In the genomic region with DNA sequence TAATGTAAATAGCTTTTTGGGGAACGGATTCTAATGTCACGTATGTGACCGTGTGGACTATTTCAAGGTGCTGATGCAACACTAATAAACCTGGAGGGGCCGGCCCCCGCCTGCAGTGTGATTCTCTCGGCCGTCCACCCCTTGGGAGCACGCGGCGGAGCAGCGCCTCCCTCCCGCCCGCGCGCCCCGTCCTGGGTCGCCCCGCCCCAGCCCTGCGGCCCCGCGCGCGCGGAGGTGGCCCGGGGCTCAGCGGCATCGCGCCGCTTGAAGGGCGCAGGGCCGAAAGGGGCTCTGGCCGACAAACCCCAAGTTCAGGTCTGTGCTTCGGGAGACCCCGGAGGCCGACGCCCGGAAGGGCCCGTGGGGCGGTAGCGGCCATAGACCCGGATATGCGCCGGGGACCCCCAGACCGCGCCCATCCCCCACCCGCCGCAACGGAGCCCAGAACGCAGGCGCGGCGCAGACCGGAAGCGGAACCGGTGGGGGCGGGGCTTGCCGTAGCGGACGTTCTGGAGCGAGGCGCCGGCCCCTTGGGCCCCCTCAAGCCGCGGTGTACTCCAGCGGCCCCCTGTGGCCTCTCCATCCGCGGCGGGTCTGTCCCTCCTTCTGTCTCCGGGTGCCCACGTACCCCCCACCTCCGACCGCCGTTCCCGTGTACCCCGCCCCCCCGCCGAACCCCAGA, we compare ENCODE assay signal across 1 cellular context.
A peak's percentile ranks its signal among the peaks of the same experiment; 100 is the strongest.
TF ChIP-seq lines count a peak whose summit lies in the region.

A gene with protein sequence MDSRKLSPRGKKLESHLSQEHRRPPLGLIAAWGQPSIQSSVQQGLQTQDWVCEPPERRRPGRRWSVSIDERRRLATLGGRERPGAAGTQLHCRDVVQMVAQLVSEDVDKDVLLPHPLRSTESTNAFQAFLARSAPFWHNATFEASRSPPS (plus strand): TSS at position 495 of the 682 bp plus-strand sequence. CDS start 803 bp downstream, outside the sequence.

TF ChIP-seq in HepG2, 621 proteins besides CTCF, POLR2A, EP300 and RAD21 (continued from another document and continues in another):
- TF ChIP-seq, protein P1, sequence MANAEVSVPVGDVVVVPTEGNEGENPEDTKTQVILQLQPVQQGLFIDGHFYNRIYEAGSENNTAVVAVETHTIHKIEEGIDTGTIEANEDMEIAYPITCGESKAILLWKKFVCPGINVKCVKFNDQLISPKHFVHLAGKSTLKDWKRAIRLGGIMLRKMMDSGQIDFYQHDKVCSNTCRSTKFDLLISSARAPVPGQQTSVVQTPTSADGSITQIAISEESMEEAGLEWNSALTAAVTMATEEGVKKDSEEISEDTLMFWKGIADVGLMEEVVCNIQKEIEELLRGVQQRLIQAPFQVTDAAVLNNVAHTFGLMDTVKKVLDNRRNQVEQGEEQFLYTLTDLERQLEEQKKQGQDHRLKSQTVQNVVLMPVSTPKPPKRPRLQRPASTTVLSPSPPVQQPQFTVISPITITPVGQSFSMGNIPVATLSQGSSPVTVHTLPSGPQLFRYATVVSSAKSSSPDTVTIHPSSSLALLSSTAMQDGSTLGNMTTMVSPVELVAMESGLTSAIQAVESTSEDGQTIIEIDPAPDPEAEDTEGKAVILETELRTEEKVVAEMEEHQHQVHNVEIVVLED (CRISPR knock-in tag; IDR thresholded peaks at IDR 0.05; ENCODE audit: borderline replicate concordance): peak; percentile 80
- TF ChIP-seq HDAC1 (CRISPR knock-in tag; IDR thresholded peaks at IDR 0.05): peak; percentile 67; the same call in 1 of the 2 replicates
- peak; percentile 44 for TF ChIP-seq ELF3 (CRISPR knock-in tag; IDR thresholded peaks at IDR 0.05)
- no peak for TF ChIP-seq RFXANK (CRISPR knock-in tag; IDR thresholded peaks at IDR 0.05)
- 0 out of 2 replicates have a peak, but pooled peaks have one; percentile 31 for TF ChIP-seq HMG20B (CRISPR knock-in tag; conservative IDR thresholded peaks at IDR 0.05)
- TF ChIP-seq, protein P2, sequence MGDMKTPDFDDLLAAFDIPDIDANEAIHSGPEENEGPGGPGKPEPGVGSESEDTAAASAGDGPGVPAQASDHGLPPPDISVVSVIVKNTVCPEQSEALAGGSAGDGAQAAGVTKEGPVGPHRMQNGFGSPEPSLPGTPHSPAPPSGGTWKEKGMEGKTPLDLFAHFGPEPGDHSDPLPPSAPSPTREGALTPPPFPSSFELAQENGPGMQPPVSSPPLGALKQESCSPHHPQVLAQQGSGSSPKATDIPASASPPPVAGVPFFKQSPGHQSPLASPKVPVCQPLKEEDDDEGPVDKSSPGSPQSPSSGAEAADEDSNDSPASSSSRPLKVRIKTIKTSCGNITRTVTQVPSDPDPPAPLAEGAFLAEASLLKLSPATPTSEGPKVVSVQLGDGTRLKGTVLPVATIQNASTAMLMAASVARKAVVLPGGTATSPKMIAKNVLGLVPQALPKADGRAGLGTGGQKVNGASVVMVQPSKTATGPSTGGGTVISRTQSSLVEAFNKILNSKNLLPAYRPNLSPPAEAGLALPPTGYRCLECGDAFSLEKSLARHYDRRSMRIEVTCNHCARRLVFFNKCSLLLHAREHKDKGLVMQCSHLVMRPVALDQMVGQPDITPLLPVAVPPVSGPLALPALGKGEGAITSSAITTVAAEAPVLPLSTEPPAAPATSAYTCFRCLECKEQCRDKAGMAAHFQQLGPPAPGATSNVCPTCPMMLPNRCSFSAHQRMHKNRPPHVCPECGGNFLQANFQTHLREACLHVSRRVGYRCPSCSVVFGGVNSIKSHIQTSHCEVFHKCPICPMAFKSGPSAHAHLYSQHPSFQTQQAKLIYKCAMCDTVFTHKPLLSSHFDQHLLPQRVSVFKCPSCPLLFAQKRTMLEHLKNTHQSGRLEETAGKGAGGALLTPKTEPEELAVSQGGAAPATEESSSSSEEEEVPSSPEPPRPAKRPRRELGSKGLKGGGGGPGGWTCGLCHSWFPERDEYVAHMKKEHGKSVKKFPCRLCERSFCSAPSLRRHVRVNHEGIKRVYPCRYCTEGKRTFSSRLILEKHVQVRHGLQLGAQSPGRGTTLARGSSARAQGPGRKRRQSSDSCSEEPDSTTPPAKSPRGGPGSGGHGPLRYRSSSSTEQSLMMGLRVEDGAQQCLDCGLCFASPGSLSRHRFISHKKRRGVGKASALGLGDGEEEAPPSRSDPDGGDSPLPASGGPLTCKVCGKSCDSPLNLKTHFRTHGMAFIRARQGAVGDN (CRISPR knock-in tag; IDR thresholded peaks at IDR 0.05): peak; percentile 78; the same call in 1 of the 2 replicates
- TF ChIP-seq SOX13 (IDR thresholded peaks at IDR 0.05): no peak; the same call in 1 of the 2 replicates
- TF ChIP-seq SOX13 (CRISPR knock-in tag; conservative IDR thresholded peaks at IDR 0.05 in 1 of 2, IDR thresholded peaks at IDR 0.05 in 1 of 2): peak in 1 of 2 experiments; percentile 49; a peak in 2 of 4 replicates
- peak; percentile 41; the same call in 1 of the 2 replicates for TF ChIP-seq HCFC1 (IDR thresholded peaks at IDR 0.05; ENCODE audit: low read depth, low read length)
- TF ChIP-seq, protein P3, sequence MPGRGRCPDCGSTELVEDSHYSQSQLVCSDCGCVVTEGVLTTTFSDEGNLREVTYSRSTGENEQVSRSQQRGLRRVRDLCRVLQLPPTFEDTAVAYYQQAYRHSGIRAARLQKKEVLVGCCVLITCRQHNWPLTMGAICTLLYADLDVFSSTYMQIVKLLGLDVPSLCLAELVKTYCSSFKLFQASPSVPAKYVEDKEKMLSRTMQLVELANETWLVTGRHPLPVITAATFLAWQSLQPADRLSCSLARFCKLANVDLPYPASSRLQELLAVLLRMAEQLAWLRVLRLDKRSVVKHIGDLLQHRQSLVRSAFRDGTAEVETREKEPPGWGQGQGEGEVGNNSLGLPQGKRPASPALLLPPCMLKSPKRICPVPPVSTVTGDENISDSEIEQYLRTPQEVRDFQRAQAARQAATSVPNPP (CRISPR knock-in tag; IDR thresholded peaks at IDR 0.05): peak; percentile 90
- no peak for TF ChIP-seq SP1 (IDR thresholded peaks at IDR 0.05)
- TF ChIP-seq SP1 (CRISPR knock-in tag; IDR thresholded peaks at IDR 0.05): peak; percentile 46
- TF ChIP-seq HNRNPL (IDR thresholded peaks at IDR 0.05; ENCODE audit: low read depth, low read length): no peak
- no peak for TF ChIP-seq THYN1 (CRISPR knock-in tag; IDR thresholded peaks at IDR 0.05; ENCODE audit: borderline replicate concordance, low read depth)
- peak; percentile 30; the same call in 1 of the 2 replicates for TF ChIP-seq KDM3A (CRISPR knock-in tag; IDR thresholded peaks at IDR 0.05; ENCODE audit: low read depth)
- TF ChIP-seq, protein P4, sequence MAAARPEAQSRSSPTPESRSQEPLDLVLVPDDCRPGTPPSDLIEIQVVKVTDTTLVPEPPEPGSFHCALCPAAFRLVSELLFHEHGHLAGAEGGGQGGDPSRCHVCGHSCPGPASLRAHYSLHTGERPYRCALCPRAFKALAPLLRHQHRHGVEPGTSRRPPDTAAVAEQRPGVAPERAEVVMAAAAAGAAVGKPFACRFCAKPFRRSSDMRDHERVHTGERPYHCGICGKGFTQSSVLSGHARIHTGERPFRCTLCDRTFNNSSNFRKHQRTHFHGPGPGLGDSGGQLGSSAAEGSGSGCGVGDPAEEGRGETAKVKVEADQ (CRISPR knock-in tag; IDR thresholded peaks at IDR 0.05; ENCODE audit: borderline replicate concordance): peak; percentile 20; the same call in 1 of the 2 replicates
- TF ChIP-seq, protein P5, sequence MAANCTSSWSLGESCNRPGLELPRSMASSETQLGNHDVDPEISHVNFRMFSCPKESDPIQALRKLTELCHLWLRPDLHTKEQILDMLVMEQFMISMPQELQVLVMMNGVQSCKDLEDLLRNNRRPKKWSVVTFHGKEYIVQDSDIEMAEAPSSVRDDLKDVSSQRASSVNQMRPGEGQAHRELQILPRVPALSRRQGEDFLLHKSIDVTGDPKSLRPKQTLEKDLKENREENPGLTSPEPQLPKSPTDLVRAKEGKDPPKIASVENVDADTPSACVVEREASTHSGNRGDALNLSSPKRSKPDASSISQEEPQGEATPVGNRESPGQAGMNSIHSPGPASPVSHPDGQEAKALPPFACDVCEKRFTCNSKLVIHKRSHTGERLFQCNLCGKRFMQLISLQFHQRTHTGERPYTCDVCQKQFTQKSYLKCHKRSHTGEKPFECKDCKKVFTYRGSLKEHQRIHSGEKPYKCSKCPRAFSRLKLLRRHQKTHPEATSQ (CRISPR knock-in tag; IDR thresholded peaks at IDR 0.05; ENCODE audit: borderline replicate concordance): peak; percentile 68; the same call in 1 of the 2 replicates
- no peak; the same call in 1 of the 2 replicates for TF ChIP-seq SP5 (CRISPR knock-in tag; IDR thresholded peaks at IDR 0.05; ENCODE audit: borderline replicate concordance, low read depth)
- peak in 1 of 2 experiments; percentile 50; a peak in 1 of 4 replicates for TF ChIP-seq KLF16 (CRISPR knock-in tag; IDR thresholded peaks at IDR 0.05)
- no peak for TF ChIP-seq NCOA5 (CRISPR knock-in tag; IDR thresholded peaks at IDR 0.05)
- TF ChIP-seq, protein P6, sequence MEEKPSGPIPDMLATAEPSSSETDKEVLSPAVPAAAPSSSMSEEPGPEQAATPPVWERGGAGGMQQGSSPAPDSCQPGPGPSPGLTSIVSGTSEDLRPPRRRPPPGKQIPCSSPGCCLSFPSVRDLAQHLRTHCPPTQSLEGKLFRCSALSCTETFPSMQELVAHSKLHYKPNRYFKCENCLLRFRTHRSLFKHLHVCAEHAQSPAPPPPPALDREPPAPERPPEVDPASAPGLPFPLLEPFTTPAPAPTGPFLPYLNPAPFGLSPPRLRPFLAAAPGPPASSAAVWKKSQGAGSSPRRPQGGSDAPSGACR (CRISPR knock-in tag; IDR thresholded peaks at IDR 0.05): 0 out of 2 replicates have a peak, but pooled peaks have one; percentile 20
- TF ChIP-seq ZNF3 (CRISPR knock-in tag; IDR thresholded peaks at IDR 0.05): no peak
- TF ChIP-seq IRF2 (CRISPR knock-in tag; IDR thresholded peaks at IDR 0.05): peak; percentile 52; the same call in 1 of the 2 replicates
- TF ChIP-seq, protein P7, sequence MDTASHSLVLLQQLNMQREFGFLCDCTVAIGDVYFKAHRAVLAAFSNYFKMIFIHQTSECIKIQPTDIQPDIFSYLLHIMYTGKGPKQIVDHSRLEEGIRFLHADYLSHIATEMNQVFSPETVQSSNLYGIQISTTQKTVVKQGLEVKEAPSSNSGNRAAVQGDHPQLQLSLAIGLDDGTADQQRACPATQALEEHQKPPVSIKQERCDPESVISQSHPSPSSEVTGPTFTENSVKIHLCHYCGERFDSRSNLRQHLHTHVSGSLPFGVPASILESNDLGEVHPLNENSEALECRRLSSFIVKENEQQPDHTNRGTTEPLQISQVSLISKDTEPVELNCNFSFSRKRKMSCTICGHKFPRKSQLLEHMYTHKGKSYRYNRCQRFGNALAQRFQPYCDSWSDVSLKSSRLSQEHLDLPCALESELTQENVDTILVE (CRISPR knock-in tag; IDR thresholded peaks at IDR 0.05): peak; percentile 71
- TF ChIP-seq FOXK1 (CRISPR knock-in tag; IDR thresholded peaks at IDR 0.05; ENCODE audit: borderline replicate concordance, low read depth): peak; percentile 51; the same call in 1 of the 2 replicates
- no peak; the same call in 1 of the 2 replicates for TF ChIP-seq ISX (CRISPR knock-in tag; conservative IDR thresholded peaks at IDR 0.05)
- peak; percentile 34 for TF ChIP-seq ZNF777 (CRISPR knock-in tag; IDR thresholded peaks at IDR 0.05)
- no peak for TF ChIP-seq U2AF2 (IDR thresholded peaks at IDR 0.05; ENCODE audit: low read depth, low read length)
- TF ChIP-seq, protein P8, sequence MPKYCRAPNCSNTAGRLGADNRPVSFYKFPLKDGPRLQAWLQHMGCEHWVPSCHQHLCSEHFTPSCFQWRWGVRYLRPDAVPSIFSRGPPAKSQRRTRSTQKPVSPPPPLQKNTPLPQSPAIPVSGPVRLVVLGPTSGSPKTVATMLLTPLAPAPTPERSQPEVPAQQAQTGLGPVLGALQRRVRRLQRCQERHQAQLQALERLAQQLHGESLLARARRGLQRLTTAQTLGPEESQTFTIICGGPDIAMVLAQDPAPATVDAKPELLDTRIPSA (CRISPR knock-in tag; IDR thresholded peaks at IDR 0.05; ENCODE audit: borderline replicate concordance): peak; percentile 32; the same call in 1 of the 2 replicates
- TF ChIP-seq NR3C1 (CRISPR knock-in tag; IDR thresholded peaks at IDR 0.05): no peak
- peak; percentile 75; the same call in 1 of the 2 replicates for TF ChIP-seq HOXA5 (CRISPR knock-in tag; IDR thresholded peaks at IDR 0.05)
- TF ChIP-seq ADNP (CRISPR knock-in tag; IDR thresholded peaks at IDR 0.05): no peak
- peak; percentile 46 for TF ChIP-seq ZMYM4 (CRISPR knock-in tag; IDR thresholded peaks at IDR 0.05)
- 0 out of 2 replicates have a peak, but pooled peaks have one; percentile 12 for TF ChIP-seq ZFAT (CRISPR knock-in tag; conservative IDR thresholded peaks at IDR 0.05)
- peak; percentile 59; the same call in 1 of the 2 replicates for TF ChIP-seq KMT2B (CRISPR knock-in tag; IDR thresholded peaks at IDR 0.05)
- TF ChIP-seq, protein P9, sequence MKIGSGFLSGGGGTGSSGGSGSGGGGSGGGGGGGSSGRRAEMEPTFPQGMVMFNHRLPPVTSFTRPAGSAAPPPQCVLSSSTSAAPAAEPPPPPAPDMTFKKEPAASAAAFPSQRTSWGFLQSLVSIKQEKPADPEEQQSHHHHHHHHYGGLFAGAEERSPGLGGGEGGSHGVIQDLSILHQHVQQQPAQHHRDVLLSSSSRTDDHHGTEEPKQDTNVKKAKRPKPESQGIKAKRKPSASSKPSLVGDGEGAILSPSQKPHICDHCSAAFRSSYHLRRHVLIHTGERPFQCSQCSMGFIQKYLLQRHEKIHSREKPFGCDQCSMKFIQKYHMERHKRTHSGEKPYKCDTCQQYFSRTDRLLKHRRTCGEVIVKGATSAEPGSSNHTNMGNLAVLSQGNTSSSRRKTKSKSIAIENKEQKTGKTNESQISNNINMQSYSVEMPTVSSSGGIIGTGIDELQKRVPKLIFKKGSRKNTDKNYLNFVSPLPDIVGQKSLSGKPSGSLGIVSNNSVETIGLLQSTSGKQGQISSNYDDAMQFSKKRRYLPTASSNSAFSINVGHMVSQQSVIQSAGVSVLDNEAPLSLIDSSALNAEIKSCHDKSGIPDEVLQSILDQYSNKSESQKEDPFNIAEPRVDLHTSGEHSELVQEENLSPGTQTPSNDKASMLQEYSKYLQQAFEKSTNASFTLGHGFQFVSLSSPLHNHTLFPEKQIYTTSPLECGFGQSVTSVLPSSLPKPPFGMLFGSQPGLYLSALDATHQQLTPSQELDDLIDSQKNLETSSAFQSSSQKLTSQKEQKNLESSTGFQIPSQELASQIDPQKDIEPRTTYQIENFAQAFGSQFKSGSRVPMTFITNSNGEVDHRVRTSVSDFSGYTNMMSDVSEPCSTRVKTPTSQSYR (CRISPR knock-in tag; IDR thresholded peaks at IDR 0.05; ENCODE audit: borderline replicate concordance): peak; percentile 98
- TF ChIP-seq KLF9 (CRISPR knock-in tag; IDR thresholded peaks at IDR 0.05; ENCODE audit: low read depth): peak; percentile 79; the same call in 1 of the 2 replicates
- TF ChIP-seq ZBTB20 (CRISPR knock-in tag; IDR thresholded peaks at IDR 0.05; ENCODE audit: borderline replicate concordance, low read depth): no peak
- 0 out of 2 replicates have a peak, but pooled peaks have one; percentile 8 for TF ChIP-seq ZNF264 (CRISPR knock-in tag; IDR thresholded peaks at IDR 0.05)
- TF ChIP-seq KDM5B (CRISPR knock-in tag; IDR thresholded peaks at IDR 0.05; ENCODE audit: borderline replicate concordance): peak; percentile 15; the same call in 1 of the 2 replicates
